Comparison of ENCODE assay signal across 26 cellular contexts in genomic region chr4:36494766-36495165, GRCh38.
"Had no signal": no experiment of that assay in that cellular context is flagged by ENCODE, and none has a peak within 500 bp of the region (broad histone marks: within the 10 kb centered on the region; RNA-seq: fewer than 3 reads in every experiment).

No MANE protein-coding gene starts in this region.

- ATAC-seq: stimulated activated memory B cell treated with anti-CD40 and anti-IgM and Interleukin-4, amounts not matched to agents 10 μg/mL and 1 μg/mL and 100 μg/mL, for 72 hours; stimulated activated naive B cell treated with anti-CD40 and anti-IgM and Interleukin-4, amounts not matched to agents 10 μg/mL and 1 μg/mL and 100 μg/mL, for 72 hours; stimulated activated naive CD8-positive, alpha-beta T cell treated with anti-CD3 and anti-CD28 coated beads, Interleukin-15, amount 100 ng/mL, for 72 hours; stimulated activated naive CD8-positive, alpha-beta T cell treated with anti-CD3 and anti-CD28 coated beads, Interleukin-15, Interleukin-2, amounts not matched to agents 100 U/mL and 50 U/mL, for 24 hours; upper lobe of right lung had no signal

- DNase-seq: stimulated activated CD4-positive, alpha-beta T cell treated with anti-CD3 and anti-CD28 coated beads, Interleukin-2, amount 100 ng/mL, for 48 hours; stimulated activated CD4-positive, alpha-beta T cell treated with anti-CD3 and anti-CD28 coated beads, Interleukin-4, amount 100 ng/mL, for 1 hour; stimulated activated CD4-positive, alpha-beta T cell treated with anti-CD3 and anti-CD28 coated beads, Interleukin-4, amount 100 ng/mL, for 24 hours; stimulated activated CD4-positive, alpha-beta T cell treated with anti-CD3 and anti-CD28 coated beads, Interleukin-4, amount 100 ng/mL, for 4 hours; stimulated activated CD8-positive, alpha-beta memory T cell treated with anti-CD3 and anti-CD28 coated beads, Interleukin-4, amount 100 ng/mL, for 48 hours; stimulated activated naive B cell treated with anti-CD40 and anti-IgM and Interleukin-4, amounts not matched to agents 10 μg/mL and 1 μg/mL and 100 μg/mL, for 72 hours; stimulated activated naive CD4-positive, alpha-beta T cell; stimulated activated naive CD4-positive, alpha-beta T cell treated with Interleukin-2 at 50 U/mL for 16 hours; stimulated activated naive CD8-positive, alpha-beta T cell treated with anti-CD3 and anti-CD28 coated beads, Interleukin-15, amount 100 ng/mL, for 72 hours; stimulated activated naive CD8-positive, alpha-beta T cell treated with anti-CD3 and anti-CD28 coated beads, Interleukin-15, Interleukin-2, amounts not matched to agents 100 U/mL and 50 U/mL, for 24 hours; stomach; substantia nigra; testis; thyroid gland; tibial artery; transverse colon; trophoblast cell; upper lobe of left lung; upper lobe of right lung; uterus had no signal

- H3K9me3 ChIP-seq: stomach, suprapubic skin, testis, thoracic aorta, thyroid gland, tibial artery, tibial nerve, transverse colon, upper lobe of left lung, upper lobe of right lung, uterus, vagina had no signal

- H3K36me3 ChIP-seq: stomach, suprapubic skin, thoracic aorta, thyroid gland, tibial artery, tibial nerve, transverse colon, upper lobe of left lung, upper lobe of right lung, uterus, vagina had no signal

- FAIRE-seq: urothelium cell line had no signal

- H3K27ac ChIP-seq: stomach, suprapubic skin, testis, thoracic aorta, thyroid gland, tibial artery, tibial nerve, transverse colon, upper lobe of left lung, upper lobe of right lung, uterus, vagina had no signal

- H3K4me3 ChIP-seq: stomach, suprapubic skin, testis, thoracic aorta, thyroid gland, tibial artery, tibial nerve, transverse colon, upper lobe of left lung, upper lobe of right lung, uterus, vagina had no signal

- H3K4me1 ChIP-seq: stomach, suprapubic skin, testis, thyroid gland, tibial artery, tibial nerve, transverse colon, upper lobe of left lung, upper lobe of right lung, uterus, vagina had no signal

- H3K27me3 ChIP-seq: stomach, suprapubic skin, testis, thyroid gland, tibial artery, tibial nerve, transverse colon, upper lobe of left lung, upper lobe of right lung, uterus, vagina had no signal
